8 cellular contexts compared by ENCODE assay signal in genomic region chr16:8936421-8936820, GRCh38. TPM values are rescaled to one million over a fixed set of nuclear protein-coding genes. Genes with fewer than 3 reads are reported as not detected.
A peak's percentile ranks its signal among the peaks of the same experiment; 100 is the strongest.
DNase-seq lines count a peak whose midpoint lies in the region; ATAC-seq and TF ChIP-seq lines count a peak whose summit lies in the region.

No MANE protein-coding gene starts in this region.

- H3K9me3 ChIP-seq in RWPE2 (ENCODE audit: severe bottlenecking) (no peaks in the 10 kb centered on the region), ovary (no peaks in the 10 kb centered on the region)

- H3K27ac ChIP-seq in C4-2B, result no peak overlapping the region
- no peak overlapping the region for H3K27ac ChIP-seq in RWPE2 (ENCODE audit: poor library complexity, severe bottlenecking)
- H3K27ac ChIP-seq in ovary, result no peak overlapping the region

- no peak overlapping the region for H3K4me3 Mint-ChIP-seq in activated naive CD4-positive, alpha-beta T cell treated with anti-CD3 and anti-CD28 coated beads, Interleukin-2, amount 10 ng/mL, durations not matched to agents 7 days and 5 days

- intact Hi-C loops in ovary (cut with DNase I), result no loop called here

- H3K4me1 ChIP-seq in RWPE2 (ENCODE audit: insufficient read depth, poor library complexity, severe bottlenecking) (no peaks in the 10 kb centered on the region), ovary (ENCODE audit: insufficient read depth) (peaks cover 14% of the 10 kb centered on the region)

- H3K4me1 Mint-ChIP-seq in activated naive CD4-positive, alpha-beta T cell treated with anti-CD3 and anti-CD28 coated beads, Interleukin-2, amount 10 ng/mL, durations not matched to agents 7 days and 5 days, result peaks cover 61% of the 10 kb centered on the region

- TF ChIP-seq EP300 in ovary (IDR thresholded peaks at IDR 0.05), result no peak

- H3K9me3 Mint-ChIP-seq in activated naive CD4-positive, alpha-beta T cell treated with anti-CD3 and anti-CD28 coated beads, Interleukin-2, amount 10 ng/mL, durations not matched to agents 7 days and 5 days, result no peaks in the 10 kb centered on the region

- CTCF ChIA-PET in activated naive CD4-positive, alpha-beta T cell treated with anti-CD3 and anti-CD28 coated beads, Interleukin-2, amount 10 ng/mL, durations not matched to agents 7 days and 5 days (lab: Charles Lee), result interaction anchor here (0.7 to 2.2 kb wide), 29 partner anchors 9 to 198 kb away, joined by 3 to 20 read pairs (median 4); no protein-coding TSS in a partner anchor

- peaks cover 3% of the 10 kb centered on the region; the same call in 1 of the 2 replicates for H3K36me3 ChIP-seq in RWPE2 (ENCODE audit: low read depth)
- no peaks in the 10 kb centered on the region for H3K36me3 ChIP-seq in ovary

- no peaks in the 10 kb centered on the region for H3K27me3 ChIP-seq in RWPE2 (ENCODE audit: insufficient read depth, poor library complexity, severe bottlenecking)
- H3K27me3 ChIP-seq in ovary, result no peaks in the 10 kb centered on the region

- peaks cover 2% of the 10 kb centered on the region for H3K36me3 Mint-ChIP-seq in activated naive CD4-positive, alpha-beta T cell treated with anti-CD3 and anti-CD28 coated beads, Interleukin-2, amount 10 ng/mL, durations not matched to agents 7 days and 5 days

- H3K4me3 ChIP-seq in RWPE2 (ENCODE audit: severe bottlenecking) (no peak overlapping the region), ovary (no peak overlapping the region)

- DNase-seq in RWPE2 (ENCODE audit: low spot score) (no peak), iPS-NIHi11 (ENCODE audit: low spot score) (peak; percentile 68), ovary (no peak)
- peak; percentile 86 for DNase-seq in activated naive CD4-positive, alpha-beta T cell treated with anti-CD3 and anti-CD28 coated beads, Interleukin-2, amount 10 ng/mL, durations not matched to agents 7 days and 5 days
- DNase-seq in stimulated activated CD4-positive, alpha-beta T cell treated with anti-CD3 and anti-CD28 coated beads, TNF-alpha, amount 100 ng/mL, for 48 hours (ENCODE audit: low read depth in 3 of 3), result peak; percentile 68 to 81 (median 75)

- TF ChIP-seq CTCF in C4-2B (conservative IDR thresholded peaks at IDR 0.05), result peak; percentile 71
- TF ChIP-seq CTCF in RWPE2 (IDR thresholded peaks at IDR 0.05; ENCODE audit: poor library complexity, severe bottlenecking), result peak; percentile 74
- TF ChIP-seq CTCF in ovary (IDR thresholded peaks at IDR 0.05), result no peak

- no peak for TF ChIP-seq POLR2A in ovary (IDR thresholded peaks at IDR 0.05)

- H3K27ac Mint-ChIP-seq in activated naive CD4-positive, alpha-beta T cell treated with anti-CD3 and anti-CD28 coated beads, Interleukin-2, amount 10 ng/mL, durations not matched to agents 7 days and 5 days, result peak overlapping the region; percentile 64

- H3K27me3 Mint-ChIP-seq in activated naive CD4-positive, alpha-beta T cell treated with anti-CD3 and anti-CD28 coated beads, Interleukin-2, amount 10 ng/mL, durations not matched to agents 7 days and 5 days, result no peaks in the 10 kb centered on the region

- ATAC-seq in GM18907 (IDR thresholded peaks at IDR 0.05; ENCODE audit: unreplicated experiment), result peak; percentile 84
- ATAC-seq in HG03159 (IDR thresholded peaks at IDR 0.05; ENCODE audit: unreplicated experiment), result peak; percentile 86
- ATAC-seq in RWPE2 (ENCODE audit: low read depth), result peak; percentile 99

RNA-seq across cellular contexts. Expression of gene USP7, which starts 27.3 kb away (rescaled TPM):
- 100 to 1,000 TPM in 2 of 7 donors, 10 to 100 TPM in 5; 73.8 to 104 (median 98.3) TPM for total RNA-seq in ovary
- polyA plus RNA-seq in ovary, result 10 to 100 TPM; 28.1 to 86.3 TPM

RNA-seq across cellular contexts. Expression of gene LITAFD, which starts 54.3 kb away (rescaled TPM):
- not detected for total RNA-seq in ovary
- polyA plus RNA-seq in ovary, result not detected

Comparison
In these comparisons a context has a peak if more than half of its experiments do, and no peak if none do; other contexts are left out.
1. CTCF ChIP-seq: peak in C4-2B (single experiment) and RWPE2 (single experiment); none in ovary (0 of 3).
2. DNase-seq: peak in activated naive CD4-positive, alpha-beta T cell treated with anti-CD3 and anti-CD28 coated beads, Interleukin-2, amount 10 ng/mL, durations not matched to agents 7 days and 5 days (single experiment), iPS-NIHi11 (single experiment) and stimulated activated CD4-positive, alpha-beta T cell treated with anti-CD3 and anti-CD28 coated beads, TNF-alpha, amount 100 ng/mL, for 48 hours (3 of 3); none in RWPE2 (single experiment) and ovary (0 of 5).
3. Peak in every context shown above with its lines, with median percentiles within 50 percentile points of each other: ATAC-seq.